In genomic region chr3:185822221-185822956, GRCh38 we compare ENCODE assay signal across 11 cellular contexts. TPM values are rescaled to one million over a fixed set of nuclear protein-coding genes. Genes with fewer than 3 reads are reported as not detected.
DNase-seq lines count a peak whose midpoint lies in the region; TF ChIP-seq lines count a peak whose summit lies in the region.
"Had no signal": no experiment of that assay in that cellular context is flagged by ENCODE, and none has a peak within 500 bp of the region (broad histone marks: within the 10 kb centered on the region; RNA-seq: fewer than 3 reads in every experiment).

No MANE protein-coding gene starts in this region.

- H3K27ac Mint-ChIP-seq in activated naive CD4-positive, alpha-beta T cell treated with anti-CD3 and anti-CD28 coated beads, Interleukin-2, amount 50 U/mL, for 24 hours, result no peak overlapping the region
- peak overlapping the region in 1 of 6 donors; percentile 20 for H3K27ac Mint-ChIP-seq in immature natural killer cell
- H3K27ac Mint-ChIP-seq in T-helper 2 cell treated with Interferon-gamma antibody and Interleukin-4, amounts not matched to agents 5 μg/mL and 100 μg/mL, for 36 hours, result no peak overlapping the region

- H3K9me3 Mint-ChIP-seq in activated naive CD4-positive, alpha-beta T cell treated with anti-CD3 and anti-CD28 coated beads, Interleukin-2, amount 50 U/mL, for 24 hours, result no peaks in the 10 kb centered on the region
- no peaks in the 10 kb centered on the region for H3K9me3 Mint-ChIP-seq in immature natural killer cell
- no peaks in the 10 kb centered on the region for H3K9me3 Mint-ChIP-seq in T-helper 2 cell treated with Interferon-gamma antibody and Interleukin-4, amounts not matched to agents 5 μg/mL and 100 μg/mL, for 36 hours

- TF ChIP-seq EP300 in tibial nerve (IDR thresholded peaks at IDR 0.05), result peak in 1 of 2 donors; percentile 6

- peak overlapping the region; percentile 67 to 81 (median 75) for H3K4me3 ChIP-seq in tibial nerve

- no peaks in the 10 kb centered on the region for H3K36me3 ChIP-seq in tibial nerve
- H3K36me3 ChIP-seq: adrenal gland had no signal

- no peaks in the 10 kb centered on the region for H3K9me3 ChIP-seq in tibial nerve

- no peak for TF ChIP-seq CTCF in tibial nerve (IDR thresholded peaks at IDR 0.05)

- peak overlapping the region; percentile 76 for H3K4me3 Mint-ChIP-seq in activated naive CD4-positive, alpha-beta T cell treated with anti-CD3 and anti-CD28 coated beads, Interleukin-2, amount 50 U/mL, for 24 hours
- peak overlapping the region; percentile 79 to 82 (median 80) for H3K4me3 Mint-ChIP-seq in immature natural killer cell
- H3K4me3 Mint-ChIP-seq in T-helper 2 cell treated with Interferon-gamma antibody and Interleukin-4, amounts not matched to agents 5 μg/mL and 100 μg/mL, for 36 hours, result no peak overlapping the region

- H3K36me3 Mint-ChIP-seq in activated naive CD4-positive, alpha-beta T cell treated with anti-CD3 and anti-CD28 coated beads, Interleukin-2, amount 50 U/mL, for 24 hours, result no peaks in the 10 kb centered on the region
- H3K36me3 Mint-ChIP-seq in immature natural killer cell, result no peaks in the 10 kb centered on the region
- peaks cover 2% of the 10 kb centered on the region for H3K36me3 Mint-ChIP-seq in T-helper 2 cell treated with Interferon-gamma antibody and Interleukin-4, amounts not matched to agents 5 μg/mL and 100 μg/mL, for 36 hours (ENCODE audit: low read depth)

- no peak for TF ChIP-seq POLR2A in tibial nerve (IDR thresholded peaks at IDR 0.05)

- peaks cover 0 to 21% of the 10 kb centered on the region in 2 donors for H3K27me3 ChIP-seq in tibial nerve
- H3K27me3 ChIP-seq: adrenal gland had no signal

- peak overlapping the region; percentile 83 to 96 (median 90) for H3K27ac ChIP-seq in tibial nerve
- H3K27ac ChIP-seq: C4-2B had no signal

- DNase-seq in activated naive CD4-positive, alpha-beta T cell treated with anti-CD3 and anti-CD28 coated beads, Interleukin-2, amount 50 U/mL, for 16 hours, result no peak
- DNase-seq in amniotic epithelial cell (ENCODE audit: low read depth), result peak; percentile 74
- no peak for DNase-seq in immature natural killer cell
- no peak for DNase-seq in tibial nerve (ENCODE audit: low spot score in 2 of 2)
- DNase-seq in NCI-H2171 (lab: John Stamatoyannopoulos, UW), result no peak
- DNase-seq in T-helper 2 cell treated with Interferon-gamma antibody and Interleukin-4, amounts not matched to agents 5 μg/mL and 100 μg/mL, for 36 hours (ENCODE audit: low spot score), result no peak
- no peak for DNase-seq in stimulated activated CD4-positive, alpha-beta T cell treated with anti-CD3 and anti-CD28 coated beads, Interleukin-4, amount 100 ng/mL, for 1 hour
- DNase-seq: stimulated activated naive CD4-positive, alpha-beta T cell treated with Interleukin-2 at 50 U/mL for 16 hours had no signal

- H3K27me3 Mint-ChIP-seq in activated naive CD4-positive, alpha-beta T cell treated with anti-CD3 and anti-CD28 coated beads, Interleukin-2, amount 50 U/mL, for 24 hours, result peaks cover 40% of the 10 kb centered on the region
- H3K27me3 Mint-ChIP-seq in immature natural killer cell (ENCODE audit: low read depth in 3 of 3), result peaks cover 8 to 32% (median 26%) of the 10 kb centered on the region in 3 donors
- H3K27me3 Mint-ChIP-seq in T-helper 2 cell treated with Interferon-gamma antibody and Interleukin-4, amounts not matched to agents 5 μg/mL and 100 μg/mL, for 36 hours (ENCODE audit: low read depth), result peaks cover 70% of the 10 kb centered on the region

- peaks cover 17% of the 10 kb centered on the region for H3K4me1 Mint-ChIP-seq in activated naive CD4-positive, alpha-beta T cell treated with anti-CD3 and anti-CD28 coated beads, Interleukin-2, amount 50 U/mL, for 24 hours
- peaks cover 18 to 21% of the 10 kb centered on the region in 2 donors for H3K4me1 Mint-ChIP-seq in immature natural killer cell
- peaks cover 8% of the 10 kb centered on the region for H3K4me1 Mint-ChIP-seq in T-helper 2 cell treated with Interferon-gamma antibody and Interleukin-4, amounts not matched to agents 5 μg/mL and 100 μg/mL, for 36 hours (ENCODE audit: low read depth)

- 18 to 20% methylated on average over 9 of the region's 9 CpGs for WGBS in tibial nerve, 2 donors

- peaks cover 0 to 54% (median 11%) of the 10 kb centered on the region in 4 donors for H3K4me1 ChIP-seq in tibial nerve

RNA-seq across cellular contexts. Expression of gene IGF2BP2, which starts 2.5 kb away (rescaled TPM):
- under 1 TPM; 0.42 to 0.86 (median 0.43) TPM for polyA plus RNA-seq in immature natural killer cell
- total RNA-seq in tibial nerve, result 10 to 100 TPM; 29.3 to 49.8 (median 41.8) TPM
